ENCODE assay signal across 32 cellular contexts in the genomic region with DNA sequence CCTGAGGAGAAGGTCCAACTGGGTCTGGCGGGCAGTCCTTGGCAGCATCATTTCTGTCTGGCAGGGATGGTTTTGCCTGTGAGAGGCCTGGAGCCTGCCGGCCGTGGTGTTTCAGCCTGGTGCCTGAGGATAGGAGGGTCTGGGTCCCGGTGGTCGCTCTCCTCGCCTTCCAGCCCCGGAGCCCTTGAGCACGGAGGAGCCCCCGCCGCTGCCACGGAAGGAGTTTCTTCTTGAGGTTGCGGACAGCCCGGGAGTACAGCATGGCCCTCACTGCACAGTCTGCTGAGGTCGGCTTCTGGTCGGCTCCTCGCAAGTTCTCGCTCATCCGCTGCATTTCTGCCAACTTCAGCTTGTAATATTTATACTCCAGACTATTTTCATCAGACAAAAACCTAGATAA.
"Had no signal": no experiment of that assay in that cellular context is flagged by ENCODE, and none has a peak within 500 bp of the region (broad histone marks: within the 10 kb centered on the region; RNA-seq: fewer than 3 reads in every experiment).

No MANE protein-coding gene starts in this region.

- DNase-seq: activated CD4-positive, alpha-beta memory T cell treated with anti-CD3 and anti-CD28 coated beads, Interleukin-2, amount 10 ng/mL, durations not matched to agents 7 days and 5 days; activated CD4-positive, alpha-beta T cell treated with anti-CD3 and anti-CD28 coated beads for 36 hours; activated CD4-positive, alpha-beta T cell treated with anti-CD3 and anti-CD28 coated beads, Interleukin-2, amount 10 ng/mL, durations not matched to agents 7 days and 5 days; activated CD4-positive, alpha-beta T cell treated with anti-CD3 and anti-CD28 coated beads, Interleukin-2, amount 50 U/mL, for 4 hours; activated CD4-positive, CD25-positive, alpha-beta regulatory T cell; activated CD4-positive, CD25-positive, alpha-beta regulatory T cell treated with anti-CD3 and anti-CD28 coated beads, Interleukin-2, amount 50 U/mL, for 72 hours; activated CD8-positive, alpha-beta memory T cell treated with anti-CD3 and anti-CD28 coated beads, Interleukin-2, amount 50 U/mL, for 48 hours; activated effector memory CD4-positive, alpha-beta T cell treated with anti-CD3 and anti-CD28 coated beads, Interleukin-2, amount 50 U/mL, for 16 hours; activated naive CD4-positive, alpha-beta T cell treated with anti-CD3 and anti-CD28 coated beads for 36 hours; activated naive CD8-positive, alpha-beta T cell treated with anti-CD3 and anti-CD28 coated beads for 36 hours; activated naive CD8-positive, alpha-beta T cell treated with anti-CD3 and anti-CD28 coated beads, Interleukin-2, amount 50 U/mL, for 24 hours; activated T-cell treated with anti-CD3 and anti-CD28 coated beads for 4 hours; activated T-cell treated with anti-CD3 and anti-CD28 coated beads, Interleukin-2, amount 50 U/mL, for 48 hours; adrenal gland; amygdala; central memory CD4-positive, alpha-beta T cell; dorsolateral prefrontal cortex; effector memory CD4-positive, alpha-beta T cell; erythroblast; foreskin keratinocyte; gastrocnemius medialis; glutamatergic neuron; heart left ventricle had no signal

- H3K4me3 ChIP-seq: adrenal gland, breast epithelium, cardiac muscle cell, coronary artery, dorsolateral prefrontal cortex, esophagus muscularis mucosa, gastrocnemius medialis, heart left ventricle had no signal

- H3K27me3 ChIP-seq: adrenal gland, breast epithelium, cardiac muscle cell, dorsolateral prefrontal cortex, esophagus muscularis mucosa, foreskin keratinocyte, gastrocnemius medialis, heart left ventricle had no signal

- H3K9me3 ChIP-seq: adrenal gland, breast epithelium, esophagus muscularis mucosa, gastrocnemius medialis, heart left ventricle had no signal

- H3K4me3 Mint-ChIP-seq: activated CD4-positive, alpha-beta memory T cell treated with anti-CD3 and anti-CD28 coated beads, Interleukin-2, amount 10 ng/mL, durations not matched to agents 7 days and 5 days; activated CD4-positive, alpha-beta T cell treated with anti-CD3 and anti-CD28 coated beads for 36 hours; activated CD4-positive, alpha-beta T cell treated with anti-CD3 and anti-CD28 coated beads, Interleukin-2, amount 10 ng/mL, durations not matched to agents 7 days and 5 days; activated naive CD4-positive, alpha-beta T cell treated with anti-CD3 and anti-CD28 coated beads for 36 hours; activated naive CD4-positive, alpha-beta T cell treated with anti-CD3 and anti-CD28 coated beads, Interleukin-2, amount 50 U/mL, for 24 hours; activated naive CD8-positive, alpha-beta T cell treated with anti-CD3 and anti-CD28 coated beads for 36 hours; activated naive CD8-positive, alpha-beta T cell treated with anti-CD3 and anti-CD28 coated beads, Interleukin-2, amount 50 U/mL, for 24 hours; activated T-helper 1 cell treated with anti-CD3 and anti-CD28 coated beads, Interleukin-12 subunit alpha, Interleukin-12 subunit beta, Interleukin-2, Interleukin-4 antibody, amounts not matched to agents 30 ng/mL and 10 ng/mL and 1 ng/mL, durations not matched to agents 14 hours and 24 hours and 36 hours; brain; dendritic cell treated with granulocyte-macrophage colony-stimulating factor and Interleukin-4, amounts not matched to agents 40 ng/mL and 50 ng/mL, for 4 days had no signal

- H3K27ac ChIP-seq: adrenal gland, breast epithelium, cardiac muscle cell, coronary artery, esophagus muscularis mucosa, foreskin keratinocyte, gastrocnemius medialis, heart left ventricle had no signal

- ATAC-seq: activated CD4-positive, alpha-beta T cell treated with anti-CD3 and anti-CD28 coated beads for 36 hours; activated naive CD8-positive, alpha-beta T cell treated with anti-CD3 and anti-CD28 coated beads, Interleukin-2, amount 50 U/mL, for 24 hours; foreskin keratinocyte; gastrocnemius medialis; heart left ventricle had no signal

- H3K9me3 Mint-ChIP-seq: activated CD4-positive, alpha-beta memory T cell treated with anti-CD3 and anti-CD28 coated beads, Interleukin-2, amount 10 ng/mL, durations not matched to agents 7 days and 5 days; activated CD4-positive, alpha-beta T cell treated with anti-CD3 and anti-CD28 coated beads, Interleukin-2, amount 10 ng/mL, durations not matched to agents 7 days and 5 days; activated naive CD4-positive, alpha-beta T cell treated with anti-CD3 and anti-CD28 coated beads for 36 hours; activated naive CD4-positive, alpha-beta T cell treated with anti-CD3 and anti-CD28 coated beads, Interleukin-2, amount 50 U/mL, for 24 hours; activated naive CD8-positive, alpha-beta T cell treated with anti-CD3 and anti-CD28 coated beads for 36 hours; activated naive CD8-positive, alpha-beta T cell treated with anti-CD3 and anti-CD28 coated beads, Interleukin-2, amount 50 U/mL, for 24 hours; activated T-helper 1 cell treated with anti-CD3 and anti-CD28 coated beads, Interleukin-12 subunit alpha, Interleukin-12 subunit beta, Interleukin-2, Interleukin-4 antibody, amounts not matched to agents 30 ng/mL and 10 ng/mL and 1 ng/mL, durations not matched to agents 14 hours and 24 hours and 36 hours; activated T-helper 2 cell treated with anti-CD3 and anti-CD28 coated beads, Interferon-gamma antibody, Interleukin-2, Interleukin-4, amounts not matched to agents 10 μg/mL and 5 μg/mL and 100 μg/mL, durations not matched to agents 14 hours and 24 hours and 36 hours; brain; dendritic cell treated with granulocyte-macrophage colony-stimulating factor and Interleukin-4, amounts not matched to agents 40 ng/mL and 50 ng/mL, for 4 days had no signal

- H3K4me1 Mint-ChIP-seq: activated CD4-positive, alpha-beta memory T cell treated with anti-CD3 and anti-CD28 coated beads, Interleukin-2, amount 10 ng/mL, durations not matched to agents 7 days and 5 days; activated CD4-positive, alpha-beta T cell treated with anti-CD3 and anti-CD28 coated beads for 36 hours; activated CD4-positive, alpha-beta T cell treated with anti-CD3 and anti-CD28 coated beads, Interleukin-2, amount 10 ng/mL, durations not matched to agents 7 days and 5 days; activated naive CD4-positive, alpha-beta T cell treated with anti-CD3 and anti-CD28 coated beads, Interleukin-2, amount 50 U/mL, for 24 hours; activated naive CD8-positive, alpha-beta T cell treated with anti-CD3 and anti-CD28 coated beads for 36 hours; activated naive CD8-positive, alpha-beta T cell treated with anti-CD3 and anti-CD28 coated beads, Interleukin-2, amount 50 U/mL, for 24 hours; brain had no signal

- H3K27ac Mint-ChIP-seq: activated CD4-positive, alpha-beta memory T cell treated with anti-CD3 and anti-CD28 coated beads, Interleukin-2, amount 10 ng/mL, durations not matched to agents 7 days and 5 days; activated CD4-positive, alpha-beta T cell treated with anti-CD3 and anti-CD28 coated beads for 36 hours; activated CD4-positive, alpha-beta T cell treated with anti-CD3 and anti-CD28 coated beads, Interleukin-2, amount 10 ng/mL, durations not matched to agents 7 days and 5 days; activated naive CD4-positive, alpha-beta T cell treated with anti-CD3 and anti-CD28 coated beads for 36 hours; activated naive CD4-positive, alpha-beta T cell treated with anti-CD3 and anti-CD28 coated beads, Interleukin-2, amount 50 U/mL, for 24 hours; activated naive CD8-positive, alpha-beta T cell treated with anti-CD3 and anti-CD28 coated beads for 36 hours; activated naive CD8-positive, alpha-beta T cell treated with anti-CD3 and anti-CD28 coated beads, Interleukin-2, amount 50 U/mL, for 24 hours; activated T-helper 2 cell treated with anti-CD3 and anti-CD28 coated beads, Interferon-gamma antibody, Interleukin-2, Interleukin-4, amounts not matched to agents 10 μg/mL and 5 μg/mL and 100 μg/mL, durations not matched to agents 14 hours and 24 hours and 36 hours; dendritic cell treated with granulocyte-macrophage colony-stimulating factor and Interleukin-4, amounts not matched to agents 40 ng/mL and 50 ng/mL, for 4 days had no signal

- H3K27me3 Mint-ChIP-seq: activated CD4-positive, alpha-beta memory T cell treated with anti-CD3 and anti-CD28 coated beads, Interleukin-2, amount 10 ng/mL, durations not matched to agents 7 days and 5 days; activated CD4-positive, alpha-beta T cell treated with anti-CD3 and anti-CD28 coated beads for 36 hours; activated CD4-positive, alpha-beta T cell treated with anti-CD3 and anti-CD28 coated beads, Interleukin-2, amount 10 ng/mL, durations not matched to agents 7 days and 5 days; activated naive CD4-positive, alpha-beta T cell treated with anti-CD3 and anti-CD28 coated beads, Interleukin-2, amount 50 U/mL, for 24 hours; activated naive CD8-positive, alpha-beta T cell treated with anti-CD3 and anti-CD28 coated beads for 36 hours; activated naive CD8-positive, alpha-beta T cell treated with anti-CD3 and anti-CD28 coated beads, Interleukin-2, amount 50 U/mL, for 24 hours; brain; dendritic cell treated with granulocyte-macrophage colony-stimulating factor and Interleukin-4, amounts not matched to agents 40 ng/mL and 50 ng/mL, for 4 days had no signal

- H3K4me1 ChIP-seq: breast epithelium, foreskin keratinocyte had no signal
